ENCODE assay signal across 18 cellular contexts in genomic region chr4:4456816-4457578, GRCh38.
DNase-seq lines count a peak whose midpoint lies in the region; ATAC-seq and TF ChIP-seq lines count a peak whose summit lies in the region.
"Had no signal": no experiment of that assay in that cellular context is flagged by ENCODE, and none has a peak within 500 bp of the region (broad histone marks: within the 10 kb centered on the region; RNA-seq: fewer than 3 reads in every experiment).

No MANE protein-coding gene starts in this region.

- POLR2A ChIA-PET in SK-N-SH (lab: Yijun Ruan, JAX): no interaction called here

- no peaks in the 10 kb centered on the region for H3K27me3 ChIP-seq in SK-N-SH (ENCODE audit: insufficient read depth)
- H3K27me3 ChIP-seq in smooth muscle cell (ENCODE audit: low read depth): no peaks in the 10 kb centered on the region
- H3K27me3 ChIP-seq: BLaER1 had no signal

- DNase-seq in SK-N-SH (no peak), RPMI8226 (peak; percentile 55), fibroblast of villous mesenchyme (ENCODE audit: low read depth) (peak; percentile 64), smooth muscle cell (lab: John Stamatoyannopoulos, UW; ENCODE audit: unreplicated experiment) (no peak), HCEC 1CT (no peak), head of caudate nucleus (no peak), DMS53 (lab: John Stamatoyannopoulos, UW) (no peak)
- DNase-seq: 8988T; CD8-positive, alpha-beta T cell; DMS79 treated with DMSO at 0.1 percent for 48 hours; NCI-H1092; NCI-H146; NCI-H2081 treated with DMSO at 0.1 percent for 48 hours; NCI-H524 treated with DMSO at 0.1 percent for 48 hours; SHP77 treated with DMSO at 0.1 percent for 48 hours had no signal

- H3K36me3 ChIP-seq in SK-N-SH (replicated peaks in 1 of 2; ENCODE audit: control insufficient read depth in 1 of 2, insufficient read depth in 2 of 2, low read length in 1 of 2) (peaks cover 25 to 28% of the 10 kb centered on the region in 2 experiments), smooth muscle cell (ENCODE audit: low read depth) (peaks cover 4% of the 10 kb centered on the region)

- ATAC-seq in SK-N-SH treated with all-trans-retinoic acid at 6 μM for 48 hours: no peak
- ATAC-seq: CD8-positive, alpha-beta T cell had no signal

- H3K79me2 ChIP-seq in SK-N-SH (ENCODE audit: insufficient read depth) (no peaks in the 10 kb centered on the region), smooth muscle cell (ENCODE audit: low read depth) (no peaks in the 10 kb centered on the region)

- H3K27ac ChIP-seq in SK-N-SH (ENCODE audit: low read depth in 2 of 2, low read length in 1 of 2) (peak overlapping the region in 1 of 2 experiments; percentile 86; a peak in 2 of 4 replicates), smooth muscle cell (ENCODE audit: low read depth) (peak overlapping the region; percentile 85)
- H3K27ac ChIP-seq: BLaER1 had no signal

- TF ChIP-seq EP300 in SK-N-SH (IDR thresholded peaks at IDR 0.05; ENCODE audit: borderline replicate concordance in 1 of 2, low read depth in 1 of 2, low read length in 1 of 2): no peak

- H2AFZ ChIP-seq in SK-N-SH (ENCODE audit: low read depth) (no peak overlapping the region), smooth muscle cell (ENCODE audit: low read depth) (no peak overlapping the region)

- CTCF ChIA-PET in SK-N-SH (lab: Yijun Ruan, JAX): interaction anchor here (0.9 to 2.0 kb wide), 3 partner anchors 24 to 30 kb away, joined by 3 to 4 read pairs (median 3); no protein-coding TSS in a partner anchor

- intact Hi-C loops in head of caudate nucleus (cut with DNase I): no loop called here

- no peak for TF ChIP-seq CTCF in SK-N-SH (IDR thresholded peaks at IDR 0.05)
- TF ChIP-seq CTCF in fibroblast of villous mesenchyme (IDR thresholded peaks at IDR 0.05; ENCODE audit: insufficient read depth, low read depth, low read length): no peak
- TF ChIP-seq CTCF in smooth muscle cell (IDR thresholded peaks at IDR 0.05; ENCODE audit: borderline replicate concordance, insufficient read depth, poor library complexity, severe bottlenecking): no peak

- H3F3A ChIP-seq in SK-N-SH (replicated peaks; ENCODE audit: insufficient read depth): peaks cover 17% of the 10 kb centered on the region
- H3F3A ChIP-seq in smooth muscle cell (ENCODE audit: low read depth): no peaks in the 10 kb centered on the region

- WGBS in SK-N-SH (ENCODE audit: low lambda C conversion rate): 100% methylated on average over 8 of the region's 8 CpGs
- 90% methylated on average over 8 of the region's 8 CpGs for WGBS in smooth muscle cell (ENCODE audit: low lambda C conversion rate)

- no peak for TF ChIP-seq RAD21 in SK-N-SH (IDR thresholded peaks at IDR 0.05; ENCODE audit: low read length)

- peak overlapping the region; percentile 64; the same call in 1 of the 2 replicates for H3K9ac ChIP-seq in SK-N-SH
- no peak overlapping the region for H3K9ac ChIP-seq in smooth muscle cell (ENCODE audit: low read depth)
- H3K9ac ChIP-seq: BLaER1, KMS-11 had no signal

- H3K4me3 ChIP-seq in SK-N-SH (ENCODE audit: low read depth in 2 of 2, low read length in 1 of 2) (no peak overlapping the region), fibroblast of villous mesenchyme (ENCODE audit: low read depth, low read length) (no peak overlapping the region), smooth muscle cell (no peak overlapping the region)
- H3K4me3 ChIP-seq: BLaER1 had no signal

- H4K20me1 ChIP-seq in SK-N-SH (ENCODE audit: insufficient read depth) (no peaks in the 10 kb centered on the region), smooth muscle cell (ENCODE audit: low read depth) (no peaks in the 10 kb centered on the region)
- H4K20me1 ChIP-seq: BLaER1 had no signal

- H3K9me2 ChIP-seq in SK-N-SH: no peaks in the 10 kb centered on the region

- H3K4me2 ChIP-seq in SK-N-SH (no peak overlapping the region), smooth muscle cell (no peak overlapping the region)
- H3K4me2 ChIP-seq: BLaER1, KMS-11 had no signal

- H3K9me3 ChIP-seq in SK-N-SH: no peaks in the 10 kb centered on the region
- no peaks in the 10 kb centered on the region for H3K9me3 ChIP-seq in smooth muscle cell (replicated peaks; ENCODE audit: low read depth)
- H3K9me3 ChIP-seq: BLaER1 had no signal

- H3K4me1 ChIP-seq in SK-N-SH (ENCODE audit: control insufficient read depth in 1 of 2, insufficient read depth in 2 of 2, low read depth in 1 of 2, low read length in 1 of 2): peaks cover 9 to 48% of the 10 kb centered on the region in 2 experiments
- H3K4me1 ChIP-seq in smooth muscle cell (ENCODE audit: low read depth): peaks cover 2% of the 10 kb centered on the region
- H3K4me1 ChIP-seq: BLaER1 had no signal

TF ChIP-seq in SK-N-SH, 30 proteins besides CTCF, POLR2A, EP300 and RAD21:
- TF ChIP-seq MEF2A (IDR thresholded peaks at IDR 0.05; ENCODE audit: borderline replicate concordance, low read depth): no peak
- TF ChIP-seq NFIC (IDR thresholded peaks at IDR 0.05; ENCODE audit: borderline replicate concordance): no peak
- no peak for TF ChIP-seq ZBTB33 (IDR thresholded peaks at IDR 0.05; ENCODE audit: borderline replicate concordance, low read depth)
- no peak for TF ChIP-seq EZH2phosphoT487 (IDR thresholded peaks at IDR 0.05; ENCODE audit: borderline replicate concordance, low read depth)
- TF ChIP-seq ELF1 (IDR thresholded peaks at IDR 0.05): no peak
- TF ChIP-seq RXRA (IDR thresholded peaks at IDR 0.05; ENCODE audit: borderline replicate concordance, low read depth): no peak
- TF ChIP-seq FOSL2 (IDR thresholded peaks at IDR 0.05; ENCODE audit: borderline replicate concordance, low read depth): no peak
- TF ChIP-seq POLR2AphosphoS5 (IDR thresholded peaks at IDR 0.05; ENCODE audit: low read depth, low read length): no peak
- TF ChIP-seq TEAD4 (IDR thresholded peaks at IDR 0.05; ENCODE audit: borderline replicate concordance, insufficient read depth): no peak

TF ChIP-seq in SK-N-SH treated with all-trans-retinoic acid at 6 μM for 48 hours, 23 proteins besides CTCF, POLR2A, EP300 and RAD21:
- TF ChIP-seq, protein P1, sequence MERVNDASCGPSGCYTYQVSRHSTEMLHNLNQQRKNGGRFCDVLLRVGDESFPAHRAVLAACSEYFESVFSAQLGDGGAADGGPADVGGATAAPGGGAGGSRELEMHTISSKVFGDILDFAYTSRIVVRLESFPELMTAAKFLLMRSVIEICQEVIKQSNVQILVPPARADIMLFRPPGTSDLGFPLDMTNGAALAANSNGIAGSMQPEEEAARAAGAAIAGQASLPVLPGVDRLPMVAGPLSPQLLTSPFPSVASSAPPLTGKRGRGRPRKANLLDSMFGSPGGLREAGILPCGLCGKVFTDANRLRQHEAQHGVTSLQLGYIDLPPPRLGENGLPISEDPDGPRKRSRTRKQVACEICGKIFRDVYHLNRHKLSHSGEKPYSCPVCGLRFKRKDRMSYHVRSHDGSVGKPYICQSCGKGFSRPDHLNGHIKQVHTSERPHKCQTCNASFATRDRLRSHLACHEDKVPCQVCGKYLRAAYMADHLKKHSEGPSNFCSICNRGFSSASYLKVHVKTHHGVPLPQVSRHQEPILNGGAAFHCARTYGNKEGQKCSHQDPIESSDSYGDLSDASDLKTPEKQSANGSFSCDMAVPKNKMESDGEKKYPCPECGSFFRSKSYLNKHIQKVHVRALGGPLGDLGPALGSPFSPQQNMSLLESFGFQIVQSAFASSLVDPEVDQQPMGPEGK (CRISPR knock-in tag; IDR thresholded peaks at IDR 0.05; ENCODE audit: borderline replicate concordance): no peak
- TF ChIP-seq SNAI2 (CRISPR knock-in tag; IDR thresholded peaks at IDR 0.05) (no peak), TCF4 (CRISPR knock-in tag; IDR thresholded peaks at IDR 0.05; ENCODE audit: borderline replicate concordance) (no peak), ARNTL (CRISPR knock-in tag; IDR thresholded peaks at IDR 0.05; ENCODE audit: borderline replicate concordance, low read depth) (no peak), ZNF565 (CRISPR knock-in tag; conservative IDR thresholded peaks at IDR 0.05; ENCODE audit: low read depth) (no peak)
- TF ChIP-seq, protein P2, sequence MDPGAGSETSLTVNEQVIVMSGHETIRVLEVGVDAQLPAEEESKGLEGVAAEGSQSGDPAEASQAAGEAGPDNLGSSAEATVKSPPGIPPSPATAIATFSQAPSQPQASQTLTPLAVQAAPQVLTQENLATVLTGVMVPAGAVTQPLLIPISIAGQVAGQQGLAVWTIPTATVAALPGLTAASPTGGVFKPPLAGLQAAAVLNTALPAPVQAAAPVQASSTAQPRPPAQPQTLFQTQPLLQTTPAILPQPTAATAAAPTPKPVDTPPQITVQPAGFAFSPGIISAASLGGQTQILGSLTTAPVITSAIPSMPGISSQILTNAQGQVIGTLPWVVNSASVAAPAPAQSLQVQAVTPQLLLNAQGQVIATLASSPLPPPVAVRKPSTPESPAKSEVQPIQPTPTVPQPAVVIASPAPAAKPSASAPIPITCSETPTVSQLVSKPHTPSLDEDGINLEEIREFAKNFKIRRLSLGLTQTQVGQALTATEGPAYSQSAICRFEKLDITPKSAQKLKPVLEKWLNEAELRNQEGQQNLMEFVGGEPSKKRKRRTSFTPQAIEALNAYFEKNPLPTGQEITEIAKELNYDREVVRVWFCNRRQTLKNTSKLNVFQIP (CRISPR knock-in tag; IDR thresholded peaks at IDR 0.05; ENCODE audit: borderline replicate concordance, low read depth): no peak
- TF ChIP-seq, protein P3, sequence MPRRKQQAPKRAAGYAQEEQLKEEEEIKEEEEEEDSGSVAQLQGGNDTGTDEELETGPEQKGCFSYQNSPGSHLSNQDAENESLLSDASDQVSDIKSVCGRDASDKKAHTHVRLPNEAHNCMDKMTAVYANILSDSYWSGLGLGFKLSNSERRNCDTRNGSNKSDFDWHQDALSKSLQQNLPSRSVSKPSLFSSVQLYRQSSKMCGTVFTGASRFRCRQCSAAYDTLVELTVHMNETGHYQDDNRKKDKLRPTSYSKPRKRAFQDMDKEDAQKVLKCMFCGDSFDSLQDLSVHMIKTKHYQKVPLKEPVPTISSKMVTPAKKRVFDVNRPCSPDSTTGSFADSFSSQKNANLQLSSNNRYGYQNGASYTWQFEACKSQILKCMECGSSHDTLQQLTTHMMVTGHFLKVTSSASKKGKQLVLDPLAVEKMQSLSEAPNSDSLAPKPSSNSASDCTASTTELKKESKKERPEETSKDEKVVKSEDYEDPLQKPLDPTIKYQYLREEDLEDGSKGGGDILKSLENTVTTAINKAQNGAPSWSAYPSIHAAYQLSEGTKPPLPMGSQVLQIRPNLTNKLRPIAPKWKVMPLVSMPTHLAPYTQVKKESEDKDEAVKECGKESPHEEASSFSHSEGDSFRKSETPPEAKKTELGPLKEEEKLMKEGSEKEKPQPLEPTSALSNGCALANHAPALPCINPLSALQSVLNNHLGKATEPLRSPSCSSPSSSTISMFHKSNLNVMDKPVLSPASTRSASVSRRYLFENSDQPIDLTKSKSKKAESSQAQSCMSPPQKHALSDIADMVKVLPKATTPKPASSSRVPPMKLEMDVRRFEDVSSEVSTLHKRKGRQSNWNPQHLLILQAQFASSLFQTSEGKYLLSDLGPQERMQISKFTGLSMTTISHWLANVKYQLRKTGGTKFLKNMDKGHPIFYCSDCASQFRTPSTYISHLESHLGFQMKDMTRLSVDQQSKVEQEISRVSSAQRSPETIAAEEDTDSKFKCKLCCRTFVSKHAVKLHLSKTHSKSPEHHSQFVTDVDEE (CRISPR knock-in tag; IDR thresholded peaks at IDR 0.05): no peak

Comparison
In these comparisons a context has a peak if more than half of its experiments do, and no peak if none do; other contexts are left out.
1. DNase-seq: peak in RPMI8226 (single experiment) and fibroblast of villous mesenchyme (single experiment); none in SK-N-SH (single experiment), smooth muscle cell (single experiment), HCEC 1CT (single experiment), head of caudate nucleus (0 of 42) and DMS53 (single experiment).